8 cellular contexts compared by ENCODE assay signal in genomic region chr19:41351339-41352245, GRCh38. TPM values are rescaled to one million over a fixed set of nuclear protein-coding genes. Genes with fewer than 3 reads are reported as not detected.
DNase-seq lines count a peak whose midpoint lies in the region; TF ChIP-seq lines count a peak whose summit lies in the region.

No MANE protein-coding gene starts in this region.

- peak overlapping the region; percentile 66 for H3K27ac ChIP-seq in GM23248
- peak overlapping the region; percentile 56 for H3K27ac ChIP-seq in muscle layer of duodenum (ENCODE audit: low read length)

- 1 to 2% methylated on average over 43 to 57 of the region's 58 CpGs for WGBS in GM23248 (ENCODE audit: low coverage in 1 of 2, low lambda C conversion rate in 2 of 2, missing lambda C conversion rate in 2 of 2), 2 experiments

- in situ Hi-C loops in GM23248 (cut with MboI): no loop called here

- H2AFZ ChIP-seq in GM23248: peak overlapping the region; percentile 39

- H3F3A ChIP-seq in GM23248 (ENCODE audit: insufficient read depth): no peaks in the 10 kb centered on the region

- H3K4me3 ChIP-seq in GM23248: peak overlapping the region; percentile 95
- peak overlapping the region; percentile 75 for H3K4me3 ChIP-seq in epithelial cell of esophagus (ENCODE audit: low read length)
- H3K4me3 ChIP-seq in muscle layer of duodenum (ENCODE audit: low read depth in 1 of 2, low read length in 2 of 2): peak overlapping the region; percentile 83 to 95

- H3K9me2 ChIP-seq in GM23248 (ENCODE audit: insufficient read depth): no peaks in the 10 kb centered on the region

- peak overlapping the region; percentile 87 for H3K9ac ChIP-seq in GM23248

- H3K9me3 ChIP-seq in GM23248 (ENCODE audit: low read depth) (no peaks in the 10 kb centered on the region), muscle layer of duodenum (ENCODE audit: control insufficient read depth in 1 of 2, low read length in 2 of 2) (no peaks in the 10 kb centered on the region)

- H3K79me2 ChIP-seq in GM23248 (ENCODE audit: insufficient read depth): peaks cover 67% of the 10 kb centered on the region

- no peaks in the 10 kb centered on the region for H4K20me1 ChIP-seq in GM23248 (ENCODE audit: insufficient read depth)

- peak overlapping the region; percentile 76 for H3K4me2 ChIP-seq in GM23248 (ENCODE audit: unreplicated experiment)

- H3K4me1 ChIP-seq in GM23248 (ENCODE audit: insufficient read depth) (peaks cover 8% of the 10 kb centered on the region; the same call in 1 of the 2 replicates), muscle layer of duodenum (ENCODE audit: control insufficient read depth in 1 of 2, insufficient read depth in 2 of 2, low read length in 2 of 2) (peaks cover 0 to 31% of the 10 kb centered on the region in 2 donors)

- H3K27me3 ChIP-seq in GM23248 (replicated peaks; ENCODE audit: insufficient read depth): no peaks in the 10 kb centered on the region
- no peaks in the 10 kb centered on the region for H3K27me3 ChIP-seq in muscle layer of duodenum (ENCODE audit: low read depth, low read length)

- H3K36me3 ChIP-seq in GM23248 (ENCODE audit: low read depth) (peaks cover 11% of the 10 kb centered on the region), muscle layer of duodenum (ENCODE audit: control insufficient read depth in 1 of 2, insufficient read depth in 2 of 2, low read length in 2 of 2) (peaks cover 0 to 8% of the 10 kb centered on the region in 2 donors)

- DNase-seq in EH (ENCODE audit: low read depth): peak; percentile 64
- DNase-seq in GM23248: peak; percentile 84
- peak; percentile 19 for DNase-seq in NCI-H460 (ENCODE audit: extremely low read depth, low read depth)
- DNase-seq in activated CD8-positive, alpha-beta memory T cell treated with anti-CD3 and anti-CD28 coated beads, Interleukin-2, amount 50 U/mL, for 1 hour (ENCODE audit: extremely low read depth): peak; percentile 71
- DNase-seq in epithelial cell of esophagus (ENCODE audit: low read depth): peak; percentile 70
- peak; percentile 82 to 90 for DNase-seq in stimulated activated CD8-positive, alpha-beta memory T cell treated with anti-CD3 and anti-CD28 coated beads, Interleukin-7, amount 100 ng/mL, for 4 hours (ENCODE audit: low read depth in 2 of 2)
- DNase-seq in DMS114 treated with DMSO at 0.1 percent for 48 hours (lab: John Stamatoyannopoulos, UW; ENCODE audit: unreplicated experiment): no peak

- TF ChIP-seq CTCF in epithelial cell of esophagus (IDR thresholded peaks at IDR 0.05; ENCODE audit: insufficient read depth, low read depth, low read length, missing control alignments): no peak

RNA-seq across cellular contexts. Expression of gene TGFB1, which starts 2.1 kb away (rescaled TPM):
- 21.4 and 23.5 TPM in 2 replicates for total RNA-seq in GM23248 (2014; rRNA removed; shearing (Covaris generic))
- polyA plus RNA-seq in GM23248 (2016; fragmentation: Nextera tagmentation; extraction: Ambion mirVana): 12.4 and 13.9 TPM in 2 replicates
- total RNA-seq in NCI-H460 (2014; rRNA removed; shearing (Covaris generic)): 4.8 and 9.4 TPM in 2 replicates
- 5.4 and 5.7 TPM in 2 replicates for polyA plus RNA-seq in NCI-H460 (2014; cell fraction: nucleus; rRNA removed)

RNA-seq across cellular contexts. Expression of gene B9D2, which starts 12.4 kb away (rescaled TPM):
- 8.1 and 9.6 TPM in 2 replicates for total RNA-seq in GM23248 (2014; rRNA removed; shearing (Covaris generic))
- 13.2 and 13.8 TPM in 2 replicates for polyA plus RNA-seq in GM23248 (2016; fragmentation: Nextera tagmentation; extraction: Ambion mirVana)
- 3.1 and 3.9 TPM in 2 replicates for total RNA-seq in NCI-H460 (2014; rRNA removed; shearing (Covaris generic))
- 3.2 and 4.1 TPM in 2 replicates for polyA plus RNA-seq in NCI-H460 (2014; cell fraction: nucleus; rRNA removed)

RNA-seq across cellular contexts. Expression of gene TMEM91, which starts 24.7 kb away (rescaled TPM):
- 3.9 and 5.3 TPM in 2 replicates for total RNA-seq in GM23248 (2014; rRNA removed; shearing (Covaris generic))
- 6.6 and 7.8 TPM in 2 replicates for polyA plus RNA-seq in GM23248 (2016; fragmentation: Nextera tagmentation; extraction: Ambion mirVana)
- 1.8 and 1.9 TPM in 2 replicates for total RNA-seq in NCI-H460 (2014; rRNA removed; shearing (Covaris generic))
- polyA plus RNA-seq in NCI-H460 (2014; cell fraction: nucleus; rRNA removed): 0.68 and 5.1 TPM in 2 replicates

RNA-seq across cellular contexts. Expression of gene CCDC97, which starts 41.6 kb away (rescaled TPM):
- total RNA-seq in GM23248 (2014; rRNA removed; shearing (Covaris generic)): 5.2 and 5.9 TPM in 2 replicates
- 11.4 and 12.3 TPM in 2 replicates for polyA plus RNA-seq in GM23248 (2016; fragmentation: Nextera tagmentation; extraction: Ambion mirVana)
- 7.3 and 9.1 TPM in 2 replicates for total RNA-seq in NCI-H460 (2014; rRNA removed; shearing (Covaris generic))
- 3.4 and 8.0 TPM in 2 replicates for polyA plus RNA-seq in NCI-H460 (2014; cell fraction: nucleus; rRNA removed)

RNA-seq across cellular contexts. Expression of gene EXOSC5, which starts 45.6 kb away (rescaled TPM):
- 20.7 and 21.4 TPM in 2 replicates for total RNA-seq in GM23248 (2014; rRNA removed; shearing (Covaris generic))
- polyA plus RNA-seq in GM23248 (2016; fragmentation: Nextera tagmentation; extraction: Ambion mirVana): 26.4 and 29.4 TPM in 2 replicates
- 16.5 and 23.5 TPM in 2 replicates for total RNA-seq in NCI-H460 (2014; rRNA removed; shearing (Covaris generic))
- polyA plus RNA-seq in NCI-H460 (2014; cell fraction: nucleus; rRNA removed): 43.6 and 67.6 TPM in 2 replicates
